In genomic region chr16:67989322-67990017, GRCh38 we compare ENCODE assay signal across 1 cellular context.
TF ChIP-seq lines count a peak whose summit lies in the region.

No MANE protein-coding gene starts in this region.

TF ChIP-seq in H1, 55 proteins besides CTCF, POLR2A, EP300 and RAD21:
- TF ChIP-seq CHD2 (IDR thresholded peaks at IDR 0.05; ENCODE audit: low read length) (no peak), TAF7 (optimal IDR thresholded peaks at IDR 0.05; ENCODE audit: borderline replicate concordance, low read depth, low read length) (no peak), GABPA (IDR thresholded peaks at IDR 0.05; ENCODE audit: borderline replicate concordance, insufficient read depth, low read length) (no peak)
